26 cellular contexts compared by ENCODE assay signal in genomic region chr22:35205141-35205775, GRCh38. TPM values are rescaled to one million over a fixed set of nuclear protein-coding genes. Genes with fewer than 3 reads are reported as not detected.
DNase-seq lines count a peak whose midpoint lies in the region; ATAC-seq, FAIRE-seq and TF ChIP-seq lines count a peak whose summit lies in the region.
"Had no signal": no experiment of that assay in that cellular context is flagged by ENCODE, and none has a peak within 500 bp of the region (broad histone marks: within the 10 kb centered on the region; RNA-seq: fewer than 3 reads in every experiment).

No MANE protein-coding gene starts in this region.

- no peak for FAIRE-seq in pancreas (lab: Jason Lieb, UNC)
- FAIRE-seq: GM12878 had no signal

- H3K4me1 Mint-ChIP-seq in immature natural killer cell = no peaks in the 10 kb centered on the region
- H3K4me1 Mint-ChIP-seq: CD8-positive, alpha-beta memory T cell had no signal

- no peak overlapping the region for H3K4me3 Mint-ChIP-seq in immature natural killer cell
- H3K4me3 Mint-ChIP-seq: activated T-cell treated with anti-CD3 and anti-CD28 coated beads, Interleukin-2, amount 50 U/mL, for 24 hours; CD8-positive, alpha-beta memory T cell; stimulated activated naive CD8-positive, alpha-beta T cell treated with anti-CD3 and anti-CD28 coated beads, Interleukin-15, Interleukin-2, amounts not matched to agents 100 ng/mL and 50 ng/mL, for 24 hours had no signal

- no peak overlapping the region for H3K27ac ChIP-seq in pancreas
- H3K27ac ChIP-seq: 22Rv1, heart right ventricle, neutrophil, tibial nerve had no signal

- intact Hi-C loops in pancreas (cut with DNase I) = no loop called here

- H3K36me3 Mint-ChIP-seq in immature natural killer cell = no peaks in the 10 kb centered on the region
- H3K36me3 Mint-ChIP-seq: CD8-positive, alpha-beta memory T cell had no signal

- peaks cover 2 to 9% (median 2%) of the 10 kb centered on the region in 3 donors for H3K27me3 Mint-ChIP-seq in immature natural killer cell (ENCODE audit: low read depth in 3 of 3)

- no peaks in the 10 kb centered on the region for H3K9me3 ChIP-seq in pancreas
- H3K9me3 ChIP-seq: heart right ventricle, mucosa of descending colon, neutrophil, tibial nerve had no signal

- H3K27me3 ChIP-seq in pancreas = no peaks in the 10 kb centered on the region
- H3K27me3 ChIP-seq: tibial nerve had no signal

- no peak for TF ChIP-seq CTCF in pancreas (IDR thresholded peaks at IDR 0.05)

- DNase-seq in DMS 273 (lab: John Stamatoyannopoulos, UW; ENCODE audit: unreplicated experiment) (peak; percentile 16), DMS 273 treated with DMSO at 0.1 percent for 48 hours (lab: John Stamatoyannopoulos, UW) (no peak), NCI-H82 (lab: John Stamatoyannopoulos, UW) (peak; percentile 90), islet precursor cell (peak; percentile 61), retina (peak; percentile 57), pancreas (no peak), immature natural killer cell (no peak)
- DNase-seq: activated naive CD4-positive, alpha-beta T cell; activated T-cell treated with anti-CD3 and anti-CD28 coated beads, Interleukin-2, amount 50 U/mL, for 24 hours; amniotic stem cell; CD8-positive, alpha-beta memory T cell; DMS79; heart right ventricle; Karpas-422; mucosa of descending colon; NCI-H2029 treated with DMSO at 0.1 percent for 48 hours; NCI-H510A treated with DMSO at 0.1 percent for 48 hours; stimulated activated CD4-positive, alpha-beta T cell treated with anti-CD3 and anti-CD28 coated beads, Interleukin-12 subunit alpha, Interleukin-12 subunit beta, amount 100 ng/mL, for 4 hours; stimulated activated CD4-positive, alpha-beta T cell treated with anti-CD3 and anti-CD28 coated beads, Interleukin-4, amount 100 ng/mL, for 4 hours had no signal

- no peak overlapping the region for H3K4me3 ChIP-seq in pancreas
- H3K4me3 ChIP-seq: GM12878, heart right ventricle, mucosa of descending colon, tibial nerve had no signal

- no peak overlapping the region for H3K27ac Mint-ChIP-seq in immature natural killer cell
- H3K27ac Mint-ChIP-seq: activated T-cell treated with anti-CD3 and anti-CD28 coated beads, Interleukin-2, amount 50 U/mL, for 24 hours; CD8-positive, alpha-beta memory T cell; HFFc6; stimulated activated naive CD8-positive, alpha-beta T cell treated with anti-CD3 and anti-CD28 coated beads, Interleukin-15, Interleukin-2, amounts not matched to agents 100 ng/mL and 50 ng/mL, for 24 hours had no signal

- no peaks in the 10 kb centered on the region for H3K9me3 Mint-ChIP-seq in immature natural killer cell
- H3K9me3 Mint-ChIP-seq: activated T-cell treated with anti-CD3 and anti-CD28 coated beads, Interleukin-2, amount 50 U/mL, for 24 hours; CD8-positive, alpha-beta memory T cell; HFFc6; stimulated activated naive CD8-positive, alpha-beta T cell treated with anti-CD3 and anti-CD28 coated beads, Interleukin-15, Interleukin-2, amounts not matched to agents 100 ng/mL and 50 ng/mL, for 24 hours had no signal

- H3K36me3 ChIP-seq in pancreas = no peaks in the 10 kb centered on the region
- H3K36me3 ChIP-seq: heart right ventricle, neutrophil, tibial nerve had no signal

- WGBS in pancreas, 2 donors = 42 to 44% methylated on average over 12 of the region's 12 CpGs

- no peak for ATAC-seq in GM19455 (IDR thresholded peaks at IDR 0.05; ENCODE audit: unreplicated experiment)
- ATAC-seq in pancreas = no peak
- ATAC-seq: GM12878, heart right ventricle, mucosa of descending colon had no signal

- H3K4me1 ChIP-seq in pancreas = no peaks in the 10 kb centered on the region

RNA-seq across cellular contexts. Expression of gene HMGXB4, which starts 52.0 kb away (rescaled TPM):
- 10 to 100 TPM in 1 of 6 donors, 1 to 10 TPM in 5; 5.0 to 10.1 (median 6.6) TPM for total RNA-seq in pancreas
- 1 to 10 TPM; 4.8 to 5.3 TPM for polyA plus RNA-seq in pancreas
- 10 to 100 TPM; 13.1 to 16.0 (median 15.3) TPM for polyA plus RNA-seq in immature natural killer cell

Comparison
In these comparisons a context has a peak if more than half of its experiments do, and no peak if none do; other contexts are left out.
1. DNase-seq: peak in DMS 273 (single experiment), NCI-H82 (single experiment), islet precursor cell (single experiment) and retina (single experiment); none in DMS 273 treated with DMSO at 0.1 percent for 48 hours (single experiment), pancreas (0 of 6) and immature natural killer cell (0 of 3).